Comparison of ENCODE assay signal across 19 cellular contexts in the genomic region with DNA sequence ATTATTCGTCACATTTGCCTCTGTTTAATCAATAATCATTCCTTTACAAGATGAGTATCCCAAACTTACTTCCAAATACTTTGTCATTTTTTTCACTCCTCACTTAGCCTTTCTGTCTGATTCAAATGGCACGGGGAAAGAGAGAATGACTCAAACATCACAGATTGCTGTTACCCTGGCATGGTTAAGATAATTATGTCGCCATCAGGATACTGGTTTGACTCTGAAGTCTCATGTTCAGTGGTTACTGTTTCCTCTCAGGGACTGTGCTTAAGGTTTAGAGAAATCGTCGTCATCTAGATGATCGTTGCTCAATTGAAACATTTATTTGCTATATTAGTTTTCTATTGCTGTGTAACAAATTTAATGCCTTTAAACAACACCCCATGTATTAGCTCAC. TPM values are rescaled to one million over a fixed set of nuclear protein-coding genes. Genes with fewer than 3 reads are reported as not detected.
A peak's percentile ranks its signal among the peaks of the same experiment; 100 is the strongest.
DNase-seq lines count a peak whose midpoint lies in the region; ATAC-seq, FAIRE-seq and TF ChIP-seq lines count a peak whose summit lies in the region.
"Had no signal": no experiment of that assay in that cellular context is flagged by ENCODE, and none has a peak within 500 bp of the region (broad histone marks: within the 10 kb centered on the region; RNA-seq: fewer than 3 reads in every experiment).

No MANE protein-coding gene starts in this region.

- H2AFZ ChIP-seq in GM12878 (ENCODE audit: control insufficient read depth, low read depth, low read length) (no peak overlapping the region), Karpas-422 (ENCODE audit: low read length) (no peak overlapping the region)

- H3K27ac ChIP-seq in GM12878 (ENCODE audit: control insufficient read depth, insufficient read depth) (no peak overlapping the region), Karpas-422 (ENCODE audit: low read length) (no peak overlapping the region)
- H3K27ac ChIP-seq: BLaER1 treated with 17β-estradiol and CSF1 and Interleukin-3, amounts not matched to agents 10 nM and 100 nM; RWPE1 had no signal

- TF ChIP-seq RAD21 in GM12878 (IDR thresholded peaks at IDR 0.05; ENCODE audit: insufficient read depth, low read depth, low read length): no peak

- H3K27me3 Mint-ChIP-seq in activated CD8-positive, alpha-beta memory T cell treated with anti-CD3 and anti-CD28 coated beads, Interleukin-2, amount 10 ng/mL, durations not matched to agents 7 days and 5 days: peaks cover 20% of the 10 kb centered on the region
- peaks cover 13% of the 10 kb centered on the region for H3K27me3 Mint-ChIP-seq in stimulated activated naive CD8-positive, alpha-beta T cell treated with anti-CD3 and anti-CD28 coated beads, Interleukin-15, amount 100 ng/mL, for 72 hours

- H4K20me1 ChIP-seq in GM12878 (ENCODE audit: control insufficient read depth, insufficient read depth): no peaks in the 10 kb centered on the region
- H4K20me1 ChIP-seq in Karpas-422 (ENCODE audit: insufficient read depth, low read depth, low read length): no peaks in the 10 kb centered on the region
- H4K20me1 ChIP-seq: BLaER1 treated with 17β-estradiol and CSF1 and Interleukin-3, amounts not matched to agents 10 nM and 100 nM had no signal

- H3K9me3 Mint-ChIP-seq in activated CD8-positive, alpha-beta memory T cell treated with anti-CD3 and anti-CD28 coated beads, Interleukin-2, amount 10 ng/mL, durations not matched to agents 7 days and 5 days (ENCODE audit: low read depth): no peaks in the 10 kb centered on the region
- no peaks in the 10 kb centered on the region for H3K9me3 Mint-ChIP-seq in stimulated activated naive CD8-positive, alpha-beta T cell treated with anti-CD3 and anti-CD28 coated beads, Interleukin-15, amount 100 ng/mL, for 72 hours
- H3K9me3 Mint-ChIP-seq: CD8-positive, alpha-beta memory T cell had no signal

- H3K4me3 Mint-ChIP-seq in activated CD8-positive, alpha-beta memory T cell treated with anti-CD3 and anti-CD28 coated beads, Interleukin-2, amount 10 ng/mL, durations not matched to agents 7 days and 5 days: no peak overlapping the region
- H3K4me3 Mint-ChIP-seq in stimulated activated naive CD8-positive, alpha-beta T cell treated with anti-CD3 and anti-CD28 coated beads, Interleukin-15, amount 100 ng/mL, for 72 hours: no peak overlapping the region
- H3K4me3 Mint-ChIP-seq: CD8-positive, alpha-beta memory T cell had no signal

- H3K79me2 ChIP-seq in GM12878 (ENCODE audit: control insufficient read depth, insufficient read depth, low read length) (no peaks in the 10 kb centered on the region), Karpas-422 (ENCODE audit: low read length) (no peaks in the 10 kb centered on the region)

- in situ Hi-C loops in GM12878 (cut with MboI): no loop called here

- no peak overlapping the region for H3K27ac Mint-ChIP-seq in activated CD8-positive, alpha-beta memory T cell treated with anti-CD3 and anti-CD28 coated beads, Interleukin-2, amount 10 ng/mL, durations not matched to agents 7 days and 5 days
- no peak overlapping the region for H3K27ac Mint-ChIP-seq in stimulated activated naive CD8-positive, alpha-beta T cell treated with anti-CD3 and anti-CD28 coated beads, Interleukin-15, amount 100 ng/mL, for 72 hours
- H3K27ac Mint-ChIP-seq: CD8-positive, alpha-beta memory T cell had no signal

- H3K4me2 ChIP-seq in GM12878 (ENCODE audit: control insufficient read depth, insufficient read depth): no peak overlapping the region
- H3K4me2 ChIP-seq in Karpas-422 (ENCODE audit: low read depth, low read length, poor library complexity, severe bottlenecking): no peak overlapping the region
- H3K4me2 ChIP-seq: BLaER1 treated with 17β-estradiol and CSF1 and Interleukin-3, amounts not matched to agents 10 nM and 100 nM had no signal

- H3K36me3 ChIP-seq in GM12878 (ENCODE audit: control insufficient read depth in 2 of 2, insufficient read depth in 2 of 2, low read length in 1 of 2) (no peaks in the 10 kb centered on the region), Karpas-422 (ENCODE audit: insufficient read depth, low read length) (no peaks in the 10 kb centered on the region)
- H3K36me3 ChIP-seq: BLaER1 treated with 17β-estradiol and CSF1 and Interleukin-3, amounts not matched to agents 10 nM and 100 nM had no signal

- SMC1A ChIA-PET in GM12878 (lab: Charles Lee; ENCODE audit: uncharacterized antibody, unreplicated experiment): interaction anchor here (0.7 to 14.0 kb wide), 10 partner anchors 14 to 103 kb away, joined by 3 to 187 read pairs (median 4); no protein-coding TSS in a partner anchor

- POLR2A ChIA-PET in GM12878 (lab: Charles Lee): interaction anchor here (0.5 kb wide), 1 partner anchor 60 kb away, joined by 5 read pairs; no protein-coding TSS in a partner anchor

- CTCF ChIA-PET in activated CD8-positive, alpha-beta memory T cell treated with anti-CD3 and anti-CD28 coated beads, Interleukin-2, amount 10 ng/mL, durations not matched to agents 7 days and 5 days (lab: Charles Lee): interaction anchor here (1.6 kb wide), 1 partner anchor 104 kb away, joined by 9 read pairs; no protein-coding TSS in a partner anchor
- CTCF ChIA-PET in GM12878 (lab: Yijun Ruan, JAX): interaction anchor here (0.7 to 12.1 kb wide), 7 partner anchors 9 to 105 kb away, joined by 3 to 149 read pairs (median 4); partner anchors contain the start of gene RAD23B

- BruUV-seq in GM12878 (replicated peaks; lab: Mats Ljungman, UMichigan): no TSS peak

- RAD21 ChIA-PET in GM12878 (lab: Charles Lee; ENCODE audit: unreplicated experiment): interaction anchor here (1.1 to 4.8 kb wide), 6 partner anchors 13 to 104 kb away, joined by 3 to 41 read pairs (median 6); no protein-coding TSS in a partner anchor

- H3K4me1 ChIP-seq in GM12878 (ENCODE audit: control insufficient read depth, insufficient read depth, low read length): no peaks in the 10 kb centered on the region
- no peaks in the 10 kb centered on the region; the same call in 1 of the 2 replicates for H3K4me1 ChIP-seq in Karpas-422 (ENCODE audit: low read length)
- H3K4me1 ChIP-seq: BLaER1 treated with 17β-estradiol and CSF1 and Interleukin-3, amounts not matched to agents 10 nM and 100 nM had no signal

- no peak for DNase-seq in activated CD8-positive, alpha-beta memory T cell treated with anti-CD3 and anti-CD28 coated beads, Interleukin-2, amount 10 ng/mL, durations not matched to agents 7 days and 5 days
- DNase-seq in activated CD8-positive, alpha-beta memory T cell treated with anti-CD3 and anti-CD28 coated beads, Interleukin-2, amount 50 U/mL, for 4 hours: no peak
- DNase-seq in H54 (ENCODE audit: insufficient read length, low spot score): no peak
- DNase-seq in GM12878 (ENCODE audit: low read depth, low spot score): no peak
- DNase-seq in stimulated activated naive CD8-positive, alpha-beta T cell treated with anti-CD3 and anti-CD28 coated beads, Interleukin-15, amount 100 ng/mL, for 72 hours: no peak
- no peak for DNase-seq in head of caudate nucleus
- no peak for DNase-seq in Karpas-422
- DNase-seq: CD8-positive, alpha-beta memory T cell; DMS79 treated with DMSO at 0.1 percent for 48 hours; KBM-7; NCI-H1436; NCI-H2081; NCI-H510A; NCI-H774; PC-3 had no signal

- no peaks in the 10 kb centered on the region for H3K9me2 ChIP-seq in Karpas-422 (replicated peaks; ENCODE audit: insufficient read depth, low read length)

- TF ChIP-seq POLR2A in H54 (IDR thresholded peaks at IDR 0.05; ENCODE audit: low read depth, low read length): no peak
- TF ChIP-seq POLR2A in GM12878 (IDR thresholded peaks at IDR 0.05; ENCODE audit: low read depth, low read length): no peak

- H3K36me3 Mint-ChIP-seq in activated CD8-positive, alpha-beta memory T cell treated with anti-CD3 and anti-CD28 coated beads, Interleukin-2, amount 10 ng/mL, durations not matched to agents 7 days and 5 days: no peaks in the 10 kb centered on the region
- H3K36me3 Mint-ChIP-seq: CD8-positive, alpha-beta memory T cell had no signal

- peaks cover 19% of the 10 kb centered on the region for H3K4me1 Mint-ChIP-seq in activated CD8-positive, alpha-beta memory T cell treated with anti-CD3 and anti-CD28 coated beads, Interleukin-2, amount 10 ng/mL, durations not matched to agents 7 days and 5 days
- peaks cover 14% of the 10 kb centered on the region for H3K4me1 Mint-ChIP-seq in stimulated activated naive CD8-positive, alpha-beta T cell treated with anti-CD3 and anti-CD28 coated beads, Interleukin-15, amount 100 ng/mL, for 72 hours

- H3K27me3 ChIP-seq in GM12878 (replicated peaks in 1 of 2; ENCODE audit: control insufficient read depth in 2 of 2, insufficient read depth in 2 of 2, low read length in 1 of 2) (no peaks in the 10 kb centered on the region), Karpas-422 (ENCODE audit: low read length) (no peaks in the 10 kb centered on the region)
- H3K27me3 ChIP-seq: BLaER1 treated with 17β-estradiol and CSF1 and Interleukin-3, amounts not matched to agents 10 nM and 100 nM had no signal

- no peak for TF ChIP-seq CTCF in GM12878 (IDR thresholded peaks at IDR 0.05 in 2 of 3, conservative IDR thresholded peaks at IDR 0.05 in 1 of 3; ENCODE audit: control insufficient read depth in 2 of 3, extremely low read depth in 1 of 3, insufficient read depth in 1 of 3, low read depth in 3 of 3, low read length in 3 of 3)

- H3K4me3 ChIP-seq in GM12878: no peak overlapping the region
- H3K4me3 ChIP-seq in Karpas-422 (ENCODE audit: low read length): no peak overlapping the region
- H3K4me3 ChIP-seq: BLaER1 treated with 17β-estradiol and CSF1 and Interleukin-3, amounts not matched to agents 10 nM and 100 nM had no signal

- intact Hi-C loops in GM12878 (cut with micrococcal nuclease; ENCODE audit: unreplicated experiment): loop anchor here (2.0 to 5.0 kb wide), 2 partner anchors 103 to 174 kb away; no protein-coding TSS in a partner anchor
- intact Hi-C loops in head of caudate nucleus (cut with DNase I): no loop called here

- ATAC-seq in activated CD8-positive, alpha-beta memory T cell treated with anti-CD3 and anti-CD28 coated beads, Interleukin-2, amount 10 ng/mL, durations not matched to agents 7 days and 5 days: peak; percentile 71
- ATAC-seq in GM12878 (peak; percentile 69), HG02798 (IDR thresholded peaks at IDR 0.05; ENCODE audit: poor library complexity, unreplicated experiment) (no peak)
- ATAC-seq in stimulated activated naive CD8-positive, alpha-beta T cell treated with anti-CD3 and anti-CD28 coated beads, Interleukin-15, amount 100 ng/mL, for 72 hours: peak; percentile 64
- ATAC-seq: PC-3 had no signal

- H3K9ac ChIP-seq in GM12878 (ENCODE audit: control insufficient read depth, insufficient read depth, low read length): no peak overlapping the region
- no peak overlapping the region for H3K9ac ChIP-seq in Karpas-422 (ENCODE audit: low read length)
- H3K9ac ChIP-seq: BLaER1 treated with 17β-estradiol and CSF1 and Interleukin-3, amounts not matched to agents 10 nM and 100 nM had no signal

- FAIRE-seq in H54 (lab: Jason Lieb, UNC) (peak; percentile 58), GM12878 (lab: Jason Lieb, UNC) (no peak)
- FAIRE-seq: A204.1 had no signal

- TF ChIP-seq EP300 in GM12878 (IDR thresholded peaks at IDR 0.05; ENCODE audit: borderline replicate concordance in 1 of 2, control insufficient read depth in 1 of 2, low read depth in 2 of 2, low read length in 2 of 2): no peak

- WGBS in GM12878 (ENCODE audit: insufficient coverage, insufficient replicate concordance, low lambda C conversion rate, missing lambda C conversion rate): 6% methylated on average over 6 of the region's 6 CpGs

- no peaks in the 10 kb centered on the region for H3K9me3 ChIP-seq in GM12878 (replicated peaks; ENCODE audit: control insufficient read depth, insufficient read depth, low read length)
- H3K9me3 ChIP-seq in Karpas-422 (ENCODE audit: low read length): no peaks in the 10 kb centered on the region
- H3K9me3 ChIP-seq: BLaER1 treated with 17β-estradiol and CSF1 and Interleukin-3, amounts not matched to agents 10 nM and 100 nM had no signal

RNA-seq across cellular contexts. Expression of gene RAD23B, which starts 45.2 kb away (rescaled TPM):
- total RNA-seq in activated CD8-positive, alpha-beta memory T cell treated with anti-CD3 and anti-CD28 coated beads, Interleukin-2, amount 10 ng/mL, durations not matched to agents 7 days and 5 days: 100 to 1,000 TPM in 1 of 2 experiments, 10 to 100 TPM in 1; 98.7 to 109 TPM
- 48.5 and 52.7 TPM in 2 replicates for total RNA-seq in GM12878 (2013; cell fraction: nucleolus; rRNA removed)
- 36.1 and 37.4 TPM in 2 replicates for total RNA-seq in GM12878 (2014; rRNA removed)
- 98.9 and 101 TPM in 2 replicates for total RNA-seq in GM12878 (2014; rRNA removed; fragmentation: Illumina TruSeq; extraction: Trizol)
- 108 and 116 TPM in 2 replicates for total RNA-seq in GM12878 (2021)
- polyA plus RNA-seq in GM12878 (2011; ENCODE audit: low read depth): 38.4 TPM
- 241 and 256 TPM in 2 replicates for polyA plus RNA-seq in GM12878 (2011; rRNA removed)
- polyA plus RNA-seq in GM12878 (2011; cell fraction: cytosol; rRNA removed): 195 and 228 TPM in 2 replicates
- polyA plus RNA-seq in GM12878 (2011; cell fraction: nucleus; rRNA removed): 62.2 and 64.1 TPM in 2 replicates
- 58.1 and 60.0 TPM in 2 replicates for polyA plus RNA-seq in GM12878 (2012)
- polyA plus RNA-seq in GM12878 (2014; fragmentation: Illumina TruSeq; extraction: Trizol): 143 and 150 TPM in 2 replicates
- polyA plus RNA-seq in GM12878 (2014; fragmentation: Nextera tagmentation; extraction: Ambion mirVana): 10 to 100 TPM; 24.1 to 26.4 TPM
- polyA plus RNA-seq in GM12878 (2014; rRNA removed): 73.1 and 73.5 TPM in 2 replicates
- 10 to 100 TPM; 10.3 to 10.5 TPM for polyA plus RNA-seq in GM12878 (2016; fragmentation: Nextera tagmentation; extraction: Ambion mirVana)
- polyA minus RNA-seq in GM12878 (2011; rRNA and poly(A)+ RNA removed): 209 and 261 TPM in 2 replicates
- 141 and 153 TPM in 2 replicates for polyA minus RNA-seq in GM12878 (2011; cell fraction: cytosol; rRNA and poly(A)+ RNA removed)
- polyA minus RNA-seq in GM12878 (2011; cell fraction: nucleus; rRNA and poly(A)+ RNA removed): 34.8 and 64.1 TPM in 2 replicates
- 50.2 and 60.2 TPM in 2 replicates for total RNA-seq in Karpas-422 (2014; rRNA removed; shearing (Covaris generic); ENCODE audit: low replicate concordance)
